1 cellular context compared by ENCODE assay signal in the genomic region with DNA sequence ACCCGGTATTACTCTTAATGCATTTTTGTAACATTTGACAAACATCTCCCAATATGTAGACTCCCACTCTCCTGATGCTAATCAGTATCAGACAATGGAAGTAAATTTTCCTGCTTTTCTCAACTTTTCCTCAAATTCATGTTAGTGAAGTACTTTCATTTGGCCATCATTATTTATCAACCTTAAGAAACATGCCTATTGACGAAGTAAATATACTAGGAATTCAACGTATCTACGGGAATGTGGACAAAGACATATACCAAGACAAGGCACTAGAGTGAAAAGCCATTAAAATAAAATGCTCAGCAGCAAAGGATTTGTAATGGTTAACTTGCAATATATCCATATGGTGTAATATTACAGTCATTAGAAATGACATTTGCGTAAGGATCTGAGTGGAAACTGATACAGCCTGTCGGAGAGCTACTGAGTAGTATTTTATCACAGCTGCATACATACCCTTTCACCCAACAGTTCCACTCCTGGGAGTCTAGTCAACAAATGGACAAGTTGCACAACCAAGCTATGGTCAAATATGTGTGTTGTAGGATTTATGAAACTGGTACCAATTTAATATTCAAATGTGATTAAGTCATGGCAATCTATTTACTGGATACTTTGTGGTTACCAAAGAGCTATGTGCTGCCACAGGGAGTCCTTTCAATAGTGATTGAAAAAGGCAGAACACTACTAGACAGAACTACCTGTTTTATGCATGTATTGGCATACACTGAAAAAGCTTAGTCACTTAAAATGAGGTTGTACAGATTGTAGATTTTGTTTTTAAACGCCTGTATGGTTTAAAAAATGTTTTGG.
A peak's percentile ranks its signal among the peaks of the same experiment; 100 is the strongest.
TF ChIP-seq lines count a peak whose summit lies in the region.

No MANE protein-coding gene starts in this region.

TF ChIP-seq in HepG2, 621 proteins besides CTCF, POLR2A, EP300 and RAD21:
- no peak for TF ChIP-seq SRF (IDR thresholded peaks at IDR 0.05; ENCODE audit: low read depth, low read length)
- TF ChIP-seq, protein P1, sequence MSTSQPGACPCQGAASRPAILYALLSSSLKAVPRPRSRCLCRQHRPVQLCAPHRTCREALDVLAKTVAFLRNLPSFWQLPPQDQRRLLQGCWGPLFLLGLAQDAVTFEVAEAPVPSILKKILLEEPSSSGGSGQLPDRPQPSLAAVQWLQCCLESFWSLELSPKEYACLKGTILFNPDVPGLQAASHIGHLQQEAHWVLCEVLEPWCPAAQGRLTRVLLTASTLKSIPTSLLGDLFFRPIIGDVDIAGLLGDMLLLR (CRISPR knock-in tag; IDR thresholded peaks at IDR 0.05), result no peak
- TF ChIP-seq MBD4 (IDR thresholded peaks at IDR 0.05; ENCODE audit: borderline replicate concordance, low read length), result peak; percentile 83; the same call in 1 of the 2 replicates
- TF ChIP-seq FOXC1 (CRISPR knock-in tag; IDR thresholded peaks at IDR 0.05; ENCODE audit: borderline replicate concordance), result no peak
- no peak for TF ChIP-seq POGZ (CRISPR knock-in tag; IDR thresholded peaks at IDR 0.05)
- peak; percentile 41 for TF ChIP-seq RBM22 (optimal IDR thresholded peaks at IDR 0.05; ENCODE audit: low read length)
- TF ChIP-seq PRMT3 (CRISPR knock-in tag; IDR thresholded peaks at IDR 0.05; ENCODE audit: borderline replicate concordance, low read depth), result no peak
- TF ChIP-seq CERS6 (CRISPR knock-in tag; IDR thresholded peaks at IDR 0.05), result no peak
- no peak for TF ChIP-seq NPAS2 (CRISPR knock-in tag; IDR thresholded peaks at IDR 0.05; ENCODE audit: borderline replicate concordance)
- 0 out of 2 replicates have a peak, but pooled peaks have one; percentile 58 for TF ChIP-seq PAF1 (CRISPR knock-in tag; IDR thresholded peaks at IDR 0.05)
- TF ChIP-seq CEBPB (IDR thresholded peaks at IDR 0.05; ENCODE audit: borderline replicate concordance, low read depth, low read length), result peak; percentile 70; the same call in 1 of the 2 replicates
- peak; percentile 43; the same call in 1 of the 2 replicates for TF ChIP-seq PPARG (CRISPR knock-in tag; conservative IDR thresholded peaks at IDR 0.05)
- no peak for TF ChIP-seq FOXM1 (CRISPR knock-in tag; IDR thresholded peaks at IDR 0.05)
- TF ChIP-seq, protein P2, sequence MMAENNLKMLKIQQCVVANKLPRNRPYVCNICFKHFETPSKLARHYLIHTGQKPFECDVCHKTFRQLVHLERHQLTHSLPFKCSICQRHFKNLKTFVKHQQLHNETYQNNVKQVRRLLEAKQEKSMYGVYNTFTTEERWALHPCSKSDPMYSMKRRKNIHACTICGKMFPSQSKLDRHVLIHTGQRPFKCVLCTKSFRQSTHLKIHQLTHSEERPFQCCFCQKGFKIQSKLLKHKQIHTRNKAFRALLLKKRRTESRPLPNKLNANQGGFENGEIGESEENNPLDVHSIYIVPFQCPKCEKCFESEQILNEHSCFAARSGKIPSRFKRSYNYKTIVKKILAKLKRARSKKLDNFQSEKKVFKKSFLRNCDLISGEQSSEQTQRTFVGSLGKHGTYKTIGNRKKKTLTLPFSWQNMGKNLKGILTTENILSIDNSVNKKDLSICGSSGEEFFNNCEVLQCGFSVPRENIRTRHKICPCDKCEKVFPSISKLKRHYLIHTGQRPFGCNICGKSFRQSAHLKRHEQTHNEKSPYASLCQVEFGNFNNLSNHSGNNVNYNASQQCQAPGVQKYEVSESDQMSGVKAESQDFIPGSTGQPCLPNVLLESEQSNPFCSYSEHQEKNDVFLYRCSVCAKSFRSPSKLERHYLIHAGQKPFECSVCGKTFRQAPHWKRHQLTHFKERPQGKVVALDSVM (CRISPR knock-in tag; IDR thresholded peaks at IDR 0.05), result no peak
- TF ChIP-seq, protein P3, sequence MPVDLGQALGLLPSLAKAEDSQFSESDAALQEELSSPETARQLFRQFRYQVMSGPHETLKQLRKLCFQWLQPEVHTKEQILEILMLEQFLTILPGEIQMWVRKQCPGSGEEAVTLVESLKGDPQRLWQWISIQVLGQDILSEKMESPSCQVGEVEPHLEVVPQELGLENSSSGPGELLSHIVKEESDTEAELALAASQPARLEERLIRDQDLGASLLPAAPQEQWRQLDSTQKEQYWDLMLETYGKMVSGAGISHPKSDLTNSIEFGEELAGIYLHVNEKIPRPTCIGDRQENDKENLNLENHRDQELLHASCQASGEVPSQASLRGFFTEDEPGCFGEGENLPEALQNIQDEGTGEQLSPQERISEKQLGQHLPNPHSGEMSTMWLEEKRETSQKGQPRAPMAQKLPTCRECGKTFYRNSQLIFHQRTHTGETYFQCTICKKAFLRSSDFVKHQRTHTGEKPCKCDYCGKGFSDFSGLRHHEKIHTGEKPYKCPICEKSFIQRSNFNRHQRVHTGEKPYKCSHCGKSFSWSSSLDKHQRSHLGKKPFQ (CRISPR knock-in tag; IDR thresholded peaks at IDR 0.05; ENCODE audit: insufficient replicate concordance), result peak; percentile 35
- peak; percentile 54 for TF ChIP-seq CEBPG (CRISPR knock-in tag; IDR thresholded peaks at IDR 0.05)
TF ChIP-seq in HepG2: peak in this region for 7.
